Comparison of ENCODE assay signal across 10 cellular contexts in the genomic region with DNA sequence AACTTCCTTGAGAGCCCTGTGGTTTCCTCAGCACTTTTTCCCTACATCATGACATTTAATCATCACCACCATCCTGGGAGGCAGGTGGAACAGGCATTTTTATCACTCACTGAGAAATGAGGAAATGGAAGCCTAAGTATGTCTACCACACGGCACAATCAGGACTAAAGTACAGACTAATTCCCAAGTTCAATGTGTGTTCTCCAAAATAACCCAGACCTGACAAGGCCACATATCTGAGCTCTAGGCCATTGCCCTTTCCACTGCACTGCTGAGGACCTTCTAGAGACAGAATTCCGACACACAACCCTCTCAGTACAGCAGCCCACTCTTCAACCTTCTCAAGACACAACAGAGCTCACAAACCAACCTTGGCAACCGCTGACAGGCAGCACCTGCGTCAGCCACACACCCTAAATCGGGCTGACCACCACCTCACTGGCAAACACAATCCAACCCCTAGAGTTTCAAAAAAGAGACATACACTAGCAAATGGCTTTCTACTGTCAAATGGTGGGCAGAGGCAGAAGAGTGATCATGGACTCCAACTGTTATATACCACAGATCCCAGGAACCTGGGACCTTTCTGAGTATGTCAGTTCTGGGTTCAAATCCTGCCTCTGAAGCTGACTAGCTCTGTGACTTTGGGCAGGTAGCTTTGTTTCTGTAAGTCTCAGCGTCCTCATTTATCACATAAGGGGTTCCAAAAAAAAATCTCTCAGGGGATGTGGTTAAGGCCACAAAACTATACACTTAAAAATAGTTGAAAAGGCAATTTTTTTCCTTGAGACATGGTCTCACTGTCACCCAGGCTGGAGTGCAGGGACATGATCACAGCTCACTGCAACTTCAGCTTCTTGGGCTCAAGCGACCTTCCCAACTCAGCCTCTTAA. TPM values are rescaled to one million over a fixed set of nuclear protein-coding genes. Genes with fewer than 3 reads are reported as not detected.
DNase-seq lines count a peak whose midpoint lies in the region; ATAC-seq, FAIRE-seq and TF ChIP-seq lines count a peak whose summit lies in the region.
"Had no signal": no experiment of that assay in that cellular context is flagged by ENCODE, and none has a peak within 500 bp of the region (broad histone marks: within the 10 kb centered on the region; RNA-seq: fewer than 3 reads in every experiment).

No MANE protein-coding gene starts in this region.

- H3K9ac ChIP-seq in astrocyte (ENCODE audit: low read length) = no peak overlapping the region

- H3K4me2 ChIP-seq in astrocyte (ENCODE audit: low read length) = no peak overlapping the region

- peaks cover 2% of the 10 kb centered on the region for H3K36me3 Mint-ChIP-seq in activated naive CD8-positive, alpha-beta T cell treated with anti-CD3 and anti-CD28 coated beads, Interleukin-2, amount 10 ng/mL, durations not matched to agents 7 days and 5 days
- H3K36me3 Mint-ChIP-seq in activated naive CD8-positive, alpha-beta T cell treated with anti-CD3 and anti-CD28 coated beads for 36 hours = no peaks in the 10 kb centered on the region
- peaks cover 11% of the 10 kb centered on the region for H3K36me3 Mint-ChIP-seq in astrocyte (ENCODE audit: low read depth, unreplicated experiment)
- no peaks in the 10 kb centered on the region for H3K36me3 Mint-ChIP-seq in mesothelial cell of epicardium

- H3K27ac ChIP-seq in astrocyte (ENCODE audit: low read depth, low read length) (no peak overlapping the region), thyroid gland (peak overlapping the region in 2 of 3 donors; percentile 51 to 56)

- peak overlapping the region; percentile 29 for H3K4me3 Mint-ChIP-seq in activated naive CD8-positive, alpha-beta T cell treated with anti-CD3 and anti-CD28 coated beads, Interleukin-2, amount 10 ng/mL, durations not matched to agents 7 days and 5 days
- H3K4me3 Mint-ChIP-seq in activated naive CD8-positive, alpha-beta T cell treated with anti-CD3 and anti-CD28 coated beads for 36 hours = no peak overlapping the region
- H3K4me3 Mint-ChIP-seq in astrocyte (ENCODE audit: unreplicated experiment) (peak overlapping the region; percentile 4), mesothelial cell of epicardium (no peak overlapping the region)

- no peaks in the 10 kb centered on the region for H3K27me3 Mint-ChIP-seq in activated naive CD8-positive, alpha-beta T cell treated with anti-CD3 and anti-CD28 coated beads, Interleukin-2, amount 10 ng/mL, durations not matched to agents 7 days and 5 days
- no peaks in the 10 kb centered on the region for H3K27me3 Mint-ChIP-seq in activated naive CD8-positive, alpha-beta T cell treated with anti-CD3 and anti-CD28 coated beads for 36 hours
- H3K27me3 Mint-ChIP-seq in astrocyte (ENCODE audit: low read depth, unreplicated experiment) (no peaks in the 10 kb centered on the region), mesothelial cell of epicardium (ENCODE audit: low read depth) (no peaks in the 10 kb centered on the region)

- peaks cover 9% of the 10 kb centered on the region for H3K79me2 ChIP-seq in astrocyte (ENCODE audit: insufficient read depth, low read length)

- peak; percentile 48 for ATAC-seq in activated naive CD8-positive, alpha-beta T cell treated with anti-CD3 and anti-CD28 coated beads, Interleukin-2, amount 10 ng/mL, durations not matched to agents 7 days and 5 days (ENCODE audit: low read depth)
- peak; percentile 17 for ATAC-seq in HG02884 (IDR thresholded peaks at IDR 0.05; ENCODE audit: unreplicated experiment)
- ATAC-seq in GM19467 (IDR thresholded peaks at IDR 0.05; ENCODE audit: unreplicated experiment) = no peak

- intact Hi-C loops in thyroid gland (cut with DNase I) = no loop called here

- peaks cover 57% of the 10 kb centered on the region for H4K20me1 ChIP-seq in astrocyte (ENCODE audit: insufficient read depth, low read length)

- no peak for TF ChIP-seq CTCF in astrocyte (IDR thresholded peaks at IDR 0.05; ENCODE audit: insufficient read depth, low read depth, low read length)
- no peak for TF ChIP-seq CTCF in thyroid gland (IDR thresholded peaks at IDR 0.05)
- TF ChIP-seq CTCF in mesothelial cell of epicardium (IDR thresholded peaks at IDR 0.05; ENCODE audit: unreplicated experiment) = no peak

- H3K27ac Mint-ChIP-seq in activated naive CD8-positive, alpha-beta T cell treated with anti-CD3 and anti-CD28 coated beads, Interleukin-2, amount 10 ng/mL, durations not matched to agents 7 days and 5 days = peak overlapping the region; percentile 1
- no peak overlapping the region for H3K27ac Mint-ChIP-seq in activated naive CD8-positive, alpha-beta T cell treated with anti-CD3 and anti-CD28 coated beads for 36 hours
- H3K27ac Mint-ChIP-seq in astrocyte (ENCODE audit: unreplicated experiment) (peak overlapping the region; percentile 51), mesothelial cell of epicardium (no peak overlapping the region)

- H3K36me3 ChIP-seq in astrocyte (ENCODE audit: insufficient read depth, low read length) = no peaks in the 10 kb centered on the region
- no peaks in the 10 kb centered on the region for H3K36me3 ChIP-seq in thyroid gland

- 93 to 94% methylated on average over 7 of the region's 7 CpGs for WGBS in thyroid gland, 2 donors

- TF ChIP-seq POLR2A in thyroid gland (IDR thresholded peaks at IDR 0.05) = no peak

- H3K27me3 ChIP-seq in astrocyte (ENCODE audit: insufficient read depth, low read length) = no peaks in the 10 kb centered on the region
- H3K27me3 ChIP-seq in thyroid gland = no peaks in the 10 kb centered on the region

- H3K9me3 ChIP-seq in astrocyte (ENCODE audit: insufficient read depth, low read depth, low read length) = no peaks in the 10 kb centered on the region
- no peaks in the 10 kb centered on the region for H3K9me3 ChIP-seq in thyroid gland

- POLR2A ChIA-PET in activated naive CD8-positive, alpha-beta T cell treated with anti-CD3 and anti-CD28 coated beads, Interleukin-2, amount 10 ng/mL, durations not matched to agents 7 days and 5 days (lab: Charles Lee) = interaction anchor here (1.0 kb wide), 1 partner anchor 15 kb away, joined by 3 read pairs; no protein-coding TSS in a partner anchor

- H3K4me3 ChIP-seq in astrocyte (ENCODE audit: insufficient read depth, low read depth, low read length) = no peak overlapping the region
- no peak overlapping the region for H3K4me3 ChIP-seq in thyroid gland (replicated peaks in 1 of 3)

- H3K4me1 Mint-ChIP-seq in activated naive CD8-positive, alpha-beta T cell treated with anti-CD3 and anti-CD28 coated beads, Interleukin-2, amount 10 ng/mL, durations not matched to agents 7 days and 5 days = peaks cover 61% of the 10 kb centered on the region
- H3K4me1 Mint-ChIP-seq in activated naive CD8-positive, alpha-beta T cell treated with anti-CD3 and anti-CD28 coated beads for 36 hours = peaks cover 21% of the 10 kb centered on the region
- peaks cover 77% of the 10 kb centered on the region for H3K4me1 Mint-ChIP-seq in astrocyte (ENCODE audit: low read depth, unreplicated experiment)
- H3K4me1 Mint-ChIP-seq in mesothelial cell of epicardium = peaks cover 10% of the 10 kb centered on the region

- H3K4me1 ChIP-seq in astrocyte (ENCODE audit: insufficient read depth, low read length) = peaks cover 16% of the 10 kb centered on the region
- peaks cover 38 to 67% of the 10 kb centered on the region in 2 donors for H3K4me1 ChIP-seq in thyroid gland

- H2AFZ ChIP-seq in astrocyte (ENCODE audit: low read depth, low read length) = no peak overlapping the region

- H3K9me3 Mint-ChIP-seq in activated naive CD8-positive, alpha-beta T cell treated with anti-CD3 and anti-CD28 coated beads, Interleukin-2, amount 10 ng/mL, durations not matched to agents 7 days and 5 days = no peaks in the 10 kb centered on the region
- no peaks in the 10 kb centered on the region for H3K9me3 Mint-ChIP-seq in activated naive CD8-positive, alpha-beta T cell treated with anti-CD3 and anti-CD28 coated beads for 36 hours
- H3K9me3 Mint-ChIP-seq in astrocyte (ENCODE audit: unreplicated experiment) (no peaks in the 10 kb centered on the region), mesothelial cell of epicardium (peaks cover 4% of the 10 kb centered on the region)

- FAIRE-seq in astrocyte (lab: Jason Lieb, UNC) = no peak

- DNase-seq in activated naive CD8-positive, alpha-beta T cell treated with anti-CD3 and anti-CD28 coated beads, Interleukin-2, amount 10 ng/mL, durations not matched to agents 7 days and 5 days = no peak
- DNase-seq in activated naive CD8-positive, alpha-beta T cell treated with anti-CD3 and anti-CD28 coated beads for 36 hours = no peak
- DNase-seq in astrocyte (ENCODE audit: low read depth) = no peak
- no peak for DNase-seq in thyroid gland
- no peak for DNase-seq in mesothelial cell of epicardium (ENCODE audit: low spot score in 2 of 2, unreplicated experiment in 2 of 2)
- no peak for DNase-seq in NCI-H2081 treated with DMSO at 0.1 percent for 48 hours (lab: John Stamatoyannopoulos, UW)
- DNase-seq: AML-193, NCI-H446 had no signal

RNA-seq across cellular contexts. Expression of a gene that starts 16.3 kb away (rescaled TPM):
- total RNA-seq in activated naive CD8-positive, alpha-beta T cell treated with anti-CD3 and anti-CD28 coated beads, Interleukin-2, amount 10 ng/mL, durations not matched to agents 7 days and 5 days = 10 to 100 TPM in 1 of 2 experiments, 1 to 10 TPM in 1; 8.9 to 11.0 TPM
- 1 to 10 TPM; 6.1 to 6.8 TPM for total RNA-seq in activated naive CD8-positive, alpha-beta T cell treated with anti-CD3 and anti-CD28 coated beads for 36 hours
- total RNA-seq in astrocyte (29.3 and 36.6 TPM in 2 replicates), thyroid gland (100 to 1,000 TPM in 2 of 4 donors, 10 to 100 TPM in 2; 38.6 to 135 (median 102) TPM), mesothelial cell of epicardium (6.8 to 8.4 TPM (median 6.8 TPM) in 3 replicates)

Comparison
In these comparisons a context has a peak if more than half of its experiments do, and no peak if none do; other contexts are left out.
1. H3K27ac Mint-ChIP-seq: peak in activated naive CD8-positive, alpha-beta T cell treated with anti-CD3 and anti-CD28 coated beads, Interleukin-2, amount 10 ng/mL, durations not matched to agents 7 days and 5 days (single experiment) and astrocyte (single experiment); none in activated naive CD8-positive, alpha-beta T cell treated with anti-CD3 and anti-CD28 coated beads for 36 hours (single experiment) and mesothelial cell of epicardium (single experiment).
2. H3K4me3 Mint-ChIP-seq: peak in activated naive CD8-positive, alpha-beta T cell treated with anti-CD3 and anti-CD28 coated beads, Interleukin-2, amount 10 ng/mL, durations not matched to agents 7 days and 5 days (single experiment) and astrocyte (single experiment); none in activated naive CD8-positive, alpha-beta T cell treated with anti-CD3 and anti-CD28 coated beads for 36 hours (single experiment) and mesothelial cell of epicardium (single experiment).